9 cellular contexts compared by ENCODE assay signal in the genomic region with DNA sequence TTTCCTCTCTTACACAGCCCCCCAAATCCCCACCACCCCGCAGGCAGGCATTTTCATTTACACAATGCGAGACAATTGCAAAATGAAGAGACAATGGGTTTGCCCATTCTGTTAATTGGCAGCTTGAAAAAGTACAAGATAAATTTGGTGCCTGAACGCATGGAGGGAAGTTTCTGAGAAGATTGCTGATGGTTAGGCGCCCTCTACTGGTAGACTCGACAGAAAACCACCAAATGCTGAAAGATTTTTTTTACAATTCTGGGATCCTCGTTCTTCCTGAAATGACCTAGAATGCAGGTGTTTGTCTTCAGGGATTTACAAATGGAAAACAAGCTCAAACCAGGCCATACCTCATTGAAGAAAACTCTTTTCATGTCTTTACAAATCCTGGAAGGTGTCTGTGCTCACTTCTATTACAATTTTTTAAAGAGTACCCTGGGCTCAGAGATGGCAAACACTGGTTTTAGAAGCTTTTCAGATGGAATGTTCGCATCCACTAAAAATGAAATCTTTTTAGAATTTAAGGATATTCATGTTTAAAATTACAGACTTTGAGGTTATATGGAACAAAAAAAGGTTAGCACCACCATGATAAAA.
A peak's percentile ranks its signal among the peaks of the same experiment; 100 is the strongest.
DNase-seq lines count a peak whose midpoint lies in the region; ATAC-seq and TF ChIP-seq lines count a peak whose summit lies in the region.
"Had no signal": no experiment of that assay in that cellular context is flagged by ENCODE, and none has a peak within 500 bp of the region (broad histone marks: within the 10 kb centered on the region; RNA-seq: fewer than 3 reads in every experiment).

No MANE protein-coding gene starts in this region.

- H3K4me3 ChIP-seq in RWPE2 (ENCODE audit: severe bottlenecking): no peak overlapping the region
- no peak overlapping the region for H3K4me3 ChIP-seq in gastroesophageal sphincter
- H3K4me3 ChIP-seq: SK-N-MC had no signal

- H3K27me3 ChIP-seq in RWPE2 (ENCODE audit: insufficient read depth, poor library complexity, severe bottlenecking) (no peaks in the 10 kb centered on the region), gastroesophageal sphincter (peaks cover 16% of the 10 kb centered on the region)

- ATAC-seq in RWPE2 (ENCODE audit: low read depth) (no peak), gastroesophageal sphincter (no peak), GM18519 (IDR thresholded peaks at IDR 0.05; ENCODE audit: low FRiP score, unreplicated experiment) (no peak), GM21390 (IDR thresholded peaks at IDR 0.05; ENCODE audit: unreplicated experiment) (no peak)

- DNase-seq in COLO829 (ENCODE audit: low spot score): peak; percentile 47
- DNase-seq in HuH-7 (ENCODE audit: low spot score): peak; percentile 16
- no peak for DNase-seq in RWPE2 (ENCODE audit: low spot score)
- peak; percentile 47 for DNase-seq in activated gamma-delta T cell treated with anti-CD3 and anti-CD28 coated beads, Interleukin-2, amount 50 U/mL, for 16 hours (ENCODE audit: low read depth)
- peak; percentile 2 for DNase-seq in pulmonary artery endothelial cell (ENCODE audit: low read depth, low spot score)

- no peak for TF ChIP-seq POLR2A in gastroesophageal sphincter (IDR thresholded peaks at IDR 0.05)

- no peak overlapping the region for H3K27ac ChIP-seq in RWPE2 (ENCODE audit: poor library complexity, severe bottlenecking)
- no peak overlapping the region for H3K27ac ChIP-seq in gastroesophageal sphincter
- H3K27ac ChIP-seq: SK-N-MC had no signal

- 12 to 13% methylated on average over 7 of the region's 7 CpGs for WGBS in gastroesophageal sphincter (ENCODE audit: low coverage in 1 of 2), 2 donors

- H3K9me3 ChIP-seq in RWPE2 (ENCODE audit: severe bottlenecking) (no peaks in the 10 kb centered on the region), gastroesophageal sphincter (peaks cover 0 to 11% (median 0%) of the 10 kb centered on the region in 3 donors)

- TF ChIP-seq CTCF in RWPE2 (IDR thresholded peaks at IDR 0.05; ENCODE audit: poor library complexity, severe bottlenecking) (peak; percentile 87), gastroesophageal sphincter (IDR thresholded peaks at IDR 0.05) (peak; percentile 59 to 84 (median 71))

- TF ChIP-seq EP300 in gastroesophageal sphincter (IDR thresholded peaks at IDR 0.05): no peak

- no peaks in the 10 kb centered on the region for H3K4me1 ChIP-seq in RWPE2 (ENCODE audit: insufficient read depth, poor library complexity, severe bottlenecking)
- H3K4me1 ChIP-seq in gastroesophageal sphincter: peaks cover 0 to 4% (median 0%) of the 10 kb centered on the region in 3 donors

- H3K36me3 ChIP-seq in RWPE2 (ENCODE audit: low read depth): no peaks in the 10 kb centered on the region
- no peaks in the 10 kb centered on the region for H3K36me3 ChIP-seq in gastroesophageal sphincter
